In genomic region chr13:78786399-78786879, GRCh38 we compare ENCODE assay signal across 12 cellular contexts.
A peak's percentile ranks its signal among the peaks of the same experiment; 100 is the strongest.
DNase-seq lines count a peak whose midpoint lies in the region; ATAC-seq lines count a peak whose summit lies in the region.
"Had no signal": no experiment of that assay in that cellular context is flagged by ENCODE, and none has a peak within 500 bp of the region (broad histone marks: within the 10 kb centered on the region; RNA-seq: fewer than 3 reads in every experiment).

No MANE protein-coding gene starts in this region.

- H3K4me1 Mint-ChIP-seq in stimulated activated naive CD8-positive, alpha-beta T cell treated with anti-CD3 and anti-CD28 coated beads, Interleukin-15, amount 100 ng/mL, for 72 hours = no peaks in the 10 kb centered on the region
- H3K4me1 Mint-ChIP-seq: CD4-positive, alpha-beta memory T cell had no signal

- H3K27me3 Mint-ChIP-seq in stimulated activated naive CD8-positive, alpha-beta T cell treated with anti-CD3 and anti-CD28 coated beads, Interleukin-15, amount 100 ng/mL, for 72 hours = peaks cover 19% of the 10 kb centered on the region

- H3K27ac Mint-ChIP-seq in stimulated activated naive CD8-positive, alpha-beta T cell treated with anti-CD3 and anti-CD28 coated beads, Interleukin-15, amount 100 ng/mL, for 72 hours = no peak overlapping the region
- H3K27ac Mint-ChIP-seq: CD4-positive, alpha-beta memory T cell; T-helper 1 cell treated with Interleukin-12 subunit alpha and Interleukin-12 subunit beta and Interleukin-4 antibody, amounts not matched to agents 30 μg/mL and 1 μg/mL, for 36 hours had no signal

- DNase-seq in ELF-1 (ENCODE audit: low read depth, low spot score) (peak; percentile 33), NCI-H1417 (lab: John Stamatoyannopoulos, UW) (peak; percentile 25 to 90 (median 56)), NCI-H748 (lab: John Stamatoyannopoulos, UW; ENCODE audit: unreplicated experiment) (peak; percentile 89), left kidney (ENCODE audit: low read depth, low spot score) (peak; percentile 82), ecto neural progenitor cell (ENCODE audit: low spot score) (no peak)
- no peak for DNase-seq in activated CD8-positive, alpha-beta memory T cell treated with anti-CD3 and anti-CD28 coated beads, Interleukin-2, amount 50 U/mL, for 48 hours
- DNase-seq in stimulated activated naive CD8-positive, alpha-beta T cell treated with anti-CD3 and anti-CD28 coated beads, Interleukin-15, amount 100 ng/mL, for 72 hours = no peak
- DNase-seq: BE2C; CD4-positive, alpha-beta memory T cell; H7; NCI-H2107 had no signal

- no peaks in the 10 kb centered on the region for H3K9me3 Mint-ChIP-seq in stimulated activated naive CD8-positive, alpha-beta T cell treated with anti-CD3 and anti-CD28 coated beads, Interleukin-15, amount 100 ng/mL, for 72 hours
- H3K9me3 Mint-ChIP-seq: CD4-positive, alpha-beta memory T cell; T-helper 1 cell treated with Interleukin-12 subunit alpha and Interleukin-12 subunit beta and Interleukin-4 antibody, amounts not matched to agents 30 μg/mL and 1 μg/mL, for 36 hours had no signal

- H3K4me3 Mint-ChIP-seq in stimulated activated naive CD8-positive, alpha-beta T cell treated with anti-CD3 and anti-CD28 coated beads, Interleukin-15, amount 100 ng/mL, for 72 hours = no peak overlapping the region
- H3K4me3 Mint-ChIP-seq: CD4-positive, alpha-beta memory T cell; T-helper 1 cell treated with Interleukin-12 subunit alpha and Interleukin-12 subunit beta and Interleukin-4 antibody, amounts not matched to agents 30 μg/mL and 1 μg/mL, for 36 hours had no signal

- no peak for ATAC-seq in stimulated activated naive CD8-positive, alpha-beta T cell treated with anti-CD3 and anti-CD28 coated beads, Interleukin-15, amount 100 ng/mL, for 72 hours

Comparison
In these comparisons a context has a peak if more than half of its experiments do, and no peak if none do; other contexts are left out.
1. DNase-seq: peak in ELF-1 (single experiment), NCI-H1417 (3 of 3), NCI-H748 (single experiment) and left kidney (single experiment); none in activated CD8-positive, alpha-beta memory T cell treated with anti-CD3 and anti-CD28 coated beads, Interleukin-2, amount 50 U/mL, for 48 hours (single experiment), stimulated activated naive CD8-positive, alpha-beta T cell treated with anti-CD3 and anti-CD28 coated beads, Interleukin-15, amount 100 ng/mL, for 72 hours (0 of 2) and ecto neural progenitor cell (single experiment).